1 cellular context compared by ENCODE assay signal in genomic region chr12:107492393-107493134, GRCh38.
TF ChIP-seq lines count a peak whose summit lies in the region.

No MANE protein-coding gene starts in this region.

TF ChIP-seq in HEK293, 187 proteins besides CTCF, POLR2A, EP300 and RAD21 (continued from another document):
- TF ChIP-seq ZNF704 (tag by site-specific recombination; IDR thresholded peaks at IDR 0.05) = no peak
- no peak for TF ChIP-seq ZNF280C (tag by site-specific recombination; IDR thresholded peaks at IDR 0.05)
- peak; percentile 46 for TF ChIP-seq FEZF1 (tag by site-specific recombination; IDR thresholded peaks at IDR 0.05)
- TF ChIP-seq IKZF3 (tag by site-specific recombination; IDR thresholded peaks at IDR 0.05) = no peak
- peak; percentile 37; the same call in 1 of the 2 replicates for TF ChIP-seq GLIS1 (tag by site-specific recombination; IDR thresholded peaks at IDR 0.05)
- TF ChIP-seq ZNF518A (tag by site-specific recombination; conservative IDR thresholded peaks at IDR 0.05; ENCODE audit: low read depth) = no peak
